ENCODE assay signal across 20 cellular contexts in genomic region chr12:81872400-81872799, GRCh38.
DNase-seq lines count a peak whose midpoint lies in the region; ATAC-seq and TF ChIP-seq lines count a peak whose summit lies in the region.
"Had no signal": no experiment of that assay in that cellular context is flagged by ENCODE, and none has a peak within 500 bp of the region (broad histone marks: within the 10 kb centered on the region; RNA-seq: fewer than 3 reads in every experiment).

No MANE protein-coding gene starts in this region.

- H3K4me3 Mint-ChIP-seq in activated T-cell treated with anti-CD3 and anti-CD28 coated beads, Interleukin-2, amount 50 U/mL, for 72 hours: no peak overlapping the region
- no peak overlapping the region for H3K4me3 Mint-ChIP-seq in activated T-helper 17 cell treated with anti-CD3 and anti-CD28 coated beads, Interleukin-2, amount 50 U/mL, for 72 hours
- H3K4me3 Mint-ChIP-seq in stimulated activated effector memory CD8-positive, alpha-beta T cell treated with anti-CD3 and anti-CD28 coated beads, Interleukin-12 subunit alpha, Interleukin-12 subunit beta, amount 100 ng/mL, for 72 hours: no peak overlapping the region
- H3K4me3 Mint-ChIP-seq: B cell; CD8-positive, alpha-beta T cell; GM23338; HFFc6; IgD-negative memory B cell had no signal

- H3K27ac Mint-ChIP-seq in activated T-cell treated with anti-CD3 and anti-CD28 coated beads, Interleukin-2, amount 50 U/mL, for 72 hours: no peak overlapping the region
- H3K27ac Mint-ChIP-seq in activated T-helper 17 cell treated with anti-CD3 and anti-CD28 coated beads, Interleukin-2, amount 50 U/mL, for 72 hours: no peak overlapping the region
- H3K27ac Mint-ChIP-seq in stimulated activated effector memory CD8-positive, alpha-beta T cell treated with anti-CD3 and anti-CD28 coated beads, Interleukin-12 subunit alpha, Interleukin-12 subunit beta, amount 100 ng/mL, for 72 hours: no peak overlapping the region
- H3K27ac Mint-ChIP-seq: B cell; CD8-positive, alpha-beta T cell; GM23338; HFFc6 had no signal

- WGBS in prostate gland: 65% methylated on average over 1 of the region's 1 CpG

- no peak for DNase-seq in activated T-cell treated with anti-CD3 and anti-CD28 coated beads, Interleukin-2, amount 50 U/mL, for 72 hours
- DNase-seq in activated T-cell treated with anti-CD3 and anti-CD28 coated beads for 4 hours (no peak), HuH-7 (ENCODE audit: low spot score) (no peak), prostate gland (ENCODE audit: low spot score) (no peak)
- DNase-seq in stimulated activated effector memory CD8-positive, alpha-beta T cell treated with anti-CD3 and anti-CD28 coated beads, Interleukin-12 subunit alpha, Interleukin-12 subunit beta, amount 100 ng/mL, for 72 hours (ENCODE audit: low spot score in 2 of 2): no peak
- no peak for DNase-seq in activated CD8-positive, alpha-beta memory T cell treated with anti-CD3 and anti-CD28 coated beads for 24 hours
- DNase-seq: CD8-positive, alpha-beta T cell; DMS 273 treated with DMSO at 0.1 percent for 48 hours; DMS53; DND-41; EL; HFFc6 had no signal

- no peak overlapping the region for H3K4me3 ChIP-seq in prostate gland
- H3K4me3 ChIP-seq: BLaER1 treated with 17β-estradiol and CSF1 and Interleukin-3, amounts not matched to agents 10 nM and 100 nM; GM23338 had no signal

- no peak for TF ChIP-seq CTCF in prostate gland (IDR thresholded peaks at IDR 0.05)

- H3K9me3 ChIP-seq in prostate gland: no peaks in the 10 kb centered on the region
- H3K9me3 ChIP-seq: BLaER1 treated with 17β-estradiol and CSF1 and Interleukin-3, amounts not matched to agents 10 nM and 100 nM had no signal

- H3K4me1 Mint-ChIP-seq in activated T-cell treated with anti-CD3 and anti-CD28 coated beads, Interleukin-2, amount 50 U/mL, for 72 hours (ENCODE audit: low read depth): peaks cover 9% of the 10 kb centered on the region
- no peaks in the 10 kb centered on the region for H3K4me1 Mint-ChIP-seq in activated T-helper 17 cell treated with anti-CD3 and anti-CD28 coated beads, Interleukin-2, amount 50 U/mL, for 72 hours
- H3K4me1 Mint-ChIP-seq in stimulated activated effector memory CD8-positive, alpha-beta T cell treated with anti-CD3 and anti-CD28 coated beads, Interleukin-12 subunit alpha, Interleukin-12 subunit beta, amount 100 ng/mL, for 72 hours: no peaks in the 10 kb centered on the region
- H3K4me1 Mint-ChIP-seq: B cell, IgD-negative memory B cell had no signal

- no peaks in the 10 kb centered on the region for H3K9me3 Mint-ChIP-seq in activated T-cell treated with anti-CD3 and anti-CD28 coated beads, Interleukin-2, amount 50 U/mL, for 72 hours
- peaks cover 4% of the 10 kb centered on the region for H3K9me3 Mint-ChIP-seq in activated T-helper 17 cell treated with anti-CD3 and anti-CD28 coated beads, Interleukin-2, amount 50 U/mL, for 72 hours
- no peaks in the 10 kb centered on the region for H3K9me3 Mint-ChIP-seq in stimulated activated effector memory CD8-positive, alpha-beta T cell treated with anti-CD3 and anti-CD28 coated beads, Interleukin-12 subunit alpha, Interleukin-12 subunit beta, amount 100 ng/mL, for 72 hours
- H3K9me3 Mint-ChIP-seq: CD8-positive, alpha-beta T cell had no signal

- TF ChIP-seq POLR2A in prostate gland (IDR thresholded peaks at IDR 0.05): no peak

- no peaks in the 10 kb centered on the region for H3K36me3 Mint-ChIP-seq in activated T-cell treated with anti-CD3 and anti-CD28 coated beads, Interleukin-2, amount 50 U/mL, for 72 hours (ENCODE audit: insufficient read depth in 2 of 2)
- no peaks in the 10 kb centered on the region for H3K36me3 Mint-ChIP-seq in activated T-helper 17 cell treated with anti-CD3 and anti-CD28 coated beads, Interleukin-2, amount 50 U/mL, for 72 hours (ENCODE audit: low read depth)
- H3K36me3 Mint-ChIP-seq in stimulated activated effector memory CD8-positive, alpha-beta T cell treated with anti-CD3 and anti-CD28 coated beads, Interleukin-12 subunit alpha, Interleukin-12 subunit beta, amount 100 ng/mL, for 72 hours: no peaks in the 10 kb centered on the region
- H3K36me3 Mint-ChIP-seq: CD8-positive, alpha-beta T cell; IgD-negative memory B cell had no signal

- no peaks in the 10 kb centered on the region for H3K27me3 Mint-ChIP-seq in activated T-cell treated with anti-CD3 and anti-CD28 coated beads, Interleukin-2, amount 50 U/mL, for 72 hours (ENCODE audit: low read depth)
- no peaks in the 10 kb centered on the region for H3K27me3 Mint-ChIP-seq in activated T-helper 17 cell treated with anti-CD3 and anti-CD28 coated beads, Interleukin-2, amount 50 U/mL, for 72 hours
- H3K27me3 Mint-ChIP-seq: B cell, IgD-negative memory B cell had no signal

- intact Hi-C loops in prostate gland (cut with DNase I): no loop called here

- no peaks in the 10 kb centered on the region for H3K36me3 ChIP-seq in prostate gland
- H3K36me3 ChIP-seq: BLaER1 treated with 17β-estradiol and CSF1 and Interleukin-3, amounts not matched to agents 10 nM and 100 nM had no signal

- ATAC-seq in activated T-cell treated with anti-CD3 and anti-CD28 coated beads, Interleukin-2, amount 50 U/mL, for 72 hours (replicated peaks in 1 of 2): peak; percentile 44 to 52
- peak; percentile 52 for ATAC-seq in GM18870 (IDR thresholded peaks at IDR 0.05; ENCODE audit: unreplicated experiment)
- ATAC-seq in activated T-helper 17 cell treated with anti-CD3 and anti-CD28 coated beads, Interleukin-2, amount 50 U/mL, for 72 hours (replicated peaks): peak; percentile 11
- ATAC-seq in stimulated activated effector memory CD8-positive, alpha-beta T cell treated with anti-CD3 and anti-CD28 coated beads, Interleukin-12 subunit alpha, Interleukin-12 subunit beta, amount 100 ng/mL, for 72 hours: peak; percentile 65
- ATAC-seq: CD8-positive, alpha-beta T cell; GM23338; HCT116 had no signal

- no peaks in the 10 kb centered on the region for H3K4me1 ChIP-seq in prostate gland (replicated peaks)
- H3K4me1 ChIP-seq: BLaER1 treated with 17β-estradiol and CSF1 and Interleukin-3, amounts not matched to agents 10 nM and 100 nM had no signal

- no peak overlapping the region for H3K27ac ChIP-seq in prostate gland
- H3K27ac ChIP-seq: BLaER1 treated with 17β-estradiol and CSF1 and Interleukin-3, amounts not matched to agents 10 nM and 100 nM; HL-60 had no signal

- H3K27me3 ChIP-seq in prostate gland (replicated peaks; ENCODE audit: insufficient read depth): no peaks in the 10 kb centered on the region
- H3K27me3 ChIP-seq: BLaER1 treated with 17β-estradiol and CSF1 and Interleukin-3, amounts not matched to agents 10 nM and 100 nM had no signal

Comparison
In these comparisons a context has a peak if more than half of its experiments do, and no peak if none do; other contexts are left out.
1. ATAC-seq: peak in every context shown above with its lines; median percentile 65 in stimulated activated effector memory CD8-positive, alpha-beta T cell treated with anti-CD3 and anti-CD28 coated beads, Interleukin-12 subunit alpha, Interleukin-12 subunit beta, amount 100 ng/mL, for 72 hours; 52 in GM18870; 48 in activated T-cell treated with anti-CD3 and anti-CD28 coated beads, Interleukin-2, amount 50 U/mL, for 72 hours; 11 in activated T-helper 17 cell treated with anti-CD3 and anti-CD28 coated beads, Interleukin-2, amount 50 U/mL, for 72 hours.